In genomic region chr18:58026857-58027256, GRCh38 we compare ENCODE assay signal across 31 cellular contexts.
"Had no signal": no experiment of that assay in that cellular context is flagged by ENCODE, and none has a peak within 500 bp of the region (broad histone marks: within the 10 kb centered on the region; RNA-seq: fewer than 3 reads in every experiment).

No MANE protein-coding gene starts in this region.

- H3K9me3 ChIP-seq: ascending aorta, breast epithelium, colonic mucosa had no signal

- H3K27ac ChIP-seq: ascending aorta, breast epithelium, cardiac muscle cell, colonic mucosa, WERI-Rb-1 had no signal

- H3K27me3 ChIP-seq: ascending aorta, breast epithelium, cardiac muscle cell, colonic mucosa had no signal

- H3K9me3 Mint-ChIP-seq: activated CD4-positive, alpha-beta memory T cell treated with anti-CD3 and anti-CD28 coated beads for 36 hours; activated CD4-positive, alpha-beta T cell treated with anti-CD3 and anti-CD28 coated beads, Interleukin-2, amount 10 ng/mL, durations not matched to agents 24 days and 14 days; activated naive CD4-positive, alpha-beta T cell treated with anti-CD3 and anti-CD28 coated beads, Interleukin-2, amount 10 ng/mL, durations not matched to agents 7 days and 5 days; activated naive CD4-positive, alpha-beta T cell treated with anti-CD3 and anti-CD28 coated beads, Interleukin-2, amount 50 U/mL, for 72 hours; activated naive CD8-positive, alpha-beta T cell treated with anti-CD3 and anti-CD28 coated beads, Interleukin-2, amount 10 ng/mL, durations not matched to agents 7 days and 5 days; activated T-cell treated with anti-CD3 and anti-CD28 coated beads, Interleukin-2, amount 50 U/mL, for 24 hours; activated T-cell treated with anti-CD3 and anti-CD28 coated beads, Interleukin-2, amount 50 U/mL, for 72 hours; brain; T-helper 2 cell treated with Interferon-gamma antibody and Interleukin-4, amounts not matched to agents 5 μg/mL and 100 μg/mL, for 36 hours had no signal

- FAIRE-seq: frontal cortex had no signal

- H3K4me1 Mint-ChIP-seq: activated CD4-positive, alpha-beta T cell treated with anti-CD3 and anti-CD28 coated beads for 36 hours; activated CD4-positive, alpha-beta T cell treated with anti-CD3 and anti-CD28 coated beads, Interleukin-2, amount 10 ng/mL, durations not matched to agents 24 days and 14 days; activated naive CD4-positive, alpha-beta T cell treated with anti-CD3 and anti-CD28 coated beads, Interleukin-2, amount 10 ng/mL, durations not matched to agents 7 days and 5 days; activated naive CD8-positive, alpha-beta T cell treated with anti-CD3 and anti-CD28 coated beads, Interleukin-2, amount 10 ng/mL, durations not matched to agents 7 days and 5 days; T-helper 17 cell had no signal

- H3K36me3 Mint-ChIP-seq: activated CD4-positive, alpha-beta memory T cell treated with anti-CD3 and anti-CD28 coated beads for 36 hours; activated naive CD4-positive, alpha-beta T cell treated with anti-CD3 and anti-CD28 coated beads, Interleukin-2, amount 10 ng/mL, durations not matched to agents 7 days and 5 days; activated naive CD4-positive, alpha-beta T cell treated with anti-CD3 and anti-CD28 coated beads, Interleukin-2, amount 50 U/mL, for 72 hours; activated naive CD8-positive, alpha-beta T cell treated with anti-CD3 and anti-CD28 coated beads, Interleukin-2, amount 10 ng/mL, durations not matched to agents 7 days and 5 days; brain had no signal

- H3K4me1 ChIP-seq: ascending aorta, breast epithelium had no signal

- DNase-seq: activated CD4-positive, alpha-beta memory T cell treated with anti-CD3 and anti-CD28 coated beads for 36 hours; activated CD4-positive, alpha-beta T cell treated with anti-CD3 and anti-CD28 coated beads for 36 hours; activated CD4-positive, alpha-beta T cell treated with anti-CD3 and anti-CD28 coated beads, Interleukin-2, amount 10 ng/mL, durations not matched to agents 24 days and 14 days; activated CD4-positive, CD25-positive, alpha-beta regulatory T cell; activated CD4-positive, CD25-positive, alpha-beta regulatory T cell treated with anti-CD3 and anti-CD28 coated beads, Interleukin-2, amount 50 U/mL, for 72 hours; activated CD8-positive, alpha-beta memory T cell treated with anti-CD3 and anti-CD28 coated beads, Interleukin-2, amount 50 U/mL, for 48 hours; activated CD8-positive, alpha-beta T cell treated with anti-CD3 and anti-CD28 coated beads, Interleukin-2, amount 10 ng/mL, durations not matched to agents 7 days and 5 days; activated gamma-delta T cell; activated naive CD4-positive, alpha-beta T cell; activated naive CD4-positive, alpha-beta T cell treated with anti-CD3 and anti-CD28 coated beads, Interleukin-2, amount 10 ng/mL, durations not matched to agents 7 days and 5 days; activated naive CD8-positive, alpha-beta T cell treated with anti-CD3 and anti-CD28 coated beads, Interleukin-2, amount 10 ng/mL, durations not matched to agents 7 days and 5 days; activated T-cell treated with anti-CD3 and anti-CD28 coated beads for 4 hours; activated T-cell treated with anti-CD3 and anti-CD28 coated beads, Interleukin-2, amount 50 U/mL, for 24 hours; activated T-cell treated with anti-CD3 and anti-CD28 coated beads, Interleukin-2, amount 50 U/mL, for 72 hours; central memory CD4-positive, alpha-beta T cell; cerebellar nuclear complex; colonic mucosa; effector CD8-positive, alpha-beta T cell; foreskin fibroblast; head of caudate nucleus; T-helper 17 cell; T1000; WERI-Rb-1 had no signal

- H3K27ac Mint-ChIP-seq: activated CD4-positive, alpha-beta memory T cell treated with anti-CD3 and anti-CD28 coated beads for 36 hours; activated CD4-positive, alpha-beta T cell treated with anti-CD3 and anti-CD28 coated beads for 36 hours; activated CD4-positive, alpha-beta T cell treated with anti-CD3 and anti-CD28 coated beads, Interleukin-2, amount 10 ng/mL, durations not matched to agents 24 days and 14 days; activated CD8-positive, alpha-beta T cell treated with anti-CD3 and anti-CD28 coated beads, Interleukin-2, amount 10 ng/mL, durations not matched to agents 7 days and 5 days; activated naive CD4-positive, alpha-beta T cell treated with anti-CD3 and anti-CD28 coated beads, Interleukin-2, amount 10 ng/mL, durations not matched to agents 7 days and 5 days; activated naive CD4-positive, alpha-beta T cell treated with anti-CD3 and anti-CD28 coated beads, Interleukin-2, amount 50 U/mL, for 72 hours; activated naive CD8-positive, alpha-beta T cell treated with anti-CD3 and anti-CD28 coated beads, Interleukin-2, amount 10 ng/mL, durations not matched to agents 7 days and 5 days; activated T-cell treated with anti-CD3 and anti-CD28 coated beads, Interleukin-2, amount 50 U/mL, for 24 hours; activated T-cell treated with anti-CD3 and anti-CD28 coated beads, Interleukin-2, amount 50 U/mL, for 72 hours; brain; T-helper 17 cell; T-helper 2 cell treated with Interferon-gamma antibody and Interleukin-4, amounts not matched to agents 5 μg/mL and 100 μg/mL, for 36 hours had no signal

- H3K4me3 ChIP-seq: ascending aorta, breast epithelium, cardiac muscle cell, colonic mucosa had no signal

- H3K27me3 Mint-ChIP-seq: activated CD4-positive, alpha-beta T cell treated with anti-CD3 and anti-CD28 coated beads, Interleukin-2, amount 10 ng/mL, durations not matched to agents 24 days and 14 days; brain had no signal

- ATAC-seq: activated CD4-positive, alpha-beta T cell treated with anti-CD3 and anti-CD28 coated beads for 36 hours; activated CD8-positive, alpha-beta T cell treated with anti-CD3 and anti-CD28 coated beads, Interleukin-2, amount 10 ng/mL, durations not matched to agents 7 days and 5 days; activated naive CD4-positive, alpha-beta T cell treated with anti-CD3 and anti-CD28 coated beads, Interleukin-2, amount 50 U/mL, for 72 hours; activated T-cell treated with anti-CD3 and anti-CD28 coated beads, Interleukin-2, amount 50 U/mL, for 72 hours; esophagus mucosa; T-helper 17 cell had no signal

- H3K4me3 Mint-ChIP-seq: activated CD4-positive, alpha-beta memory T cell treated with anti-CD3 and anti-CD28 coated beads for 36 hours; activated CD4-positive, alpha-beta T cell treated with anti-CD3 and anti-CD28 coated beads for 36 hours; activated CD4-positive, alpha-beta T cell treated with anti-CD3 and anti-CD28 coated beads, Interleukin-2, amount 10 ng/mL, durations not matched to agents 24 days and 14 days; activated CD8-positive, alpha-beta T cell treated with anti-CD3 and anti-CD28 coated beads, Interleukin-2, amount 10 ng/mL, durations not matched to agents 7 days and 5 days; activated naive CD4-positive, alpha-beta T cell treated with anti-CD3 and anti-CD28 coated beads, Interleukin-2, amount 10 ng/mL, durations not matched to agents 7 days and 5 days; activated naive CD8-positive, alpha-beta T cell treated with anti-CD3 and anti-CD28 coated beads, Interleukin-2, amount 10 ng/mL, durations not matched to agents 7 days and 5 days; activated T-cell treated with anti-CD3 and anti-CD28 coated beads, Interleukin-2, amount 50 U/mL, for 24 hours; activated T-cell treated with anti-CD3 and anti-CD28 coated beads, Interleukin-2, amount 50 U/mL, for 72 hours; brain; T-helper 17 cell; T-helper 2 cell treated with Interferon-gamma antibody and Interleukin-4, amounts not matched to agents 5 μg/mL and 100 μg/mL, for 36 hours had no signal

- H3K36me3 ChIP-seq: ascending aorta, breast epithelium, cardiac muscle cell, colonic mucosa, WERI-Rb-1 had no signal
